2 cellular contexts compared by ENCODE assay signal in genomic region chr15:67180514-67181191, GRCh38.
TF ChIP-seq lines count a peak whose summit lies in the region.

No MANE protein-coding gene starts in this region.

TF ChIP-seq in HCT116, 20 proteins besides CTCF, POLR2A, EP300 and RAD21:
- TF ChIP-seq POLR2AphosphoS5 (IDR thresholded peaks at IDR 0.05; ENCODE audit: low read depth, low read length) = no peak

TF ChIP-seq in HepG2, 621 proteins besides CTCF, POLR2A, EP300 and RAD21:
- TF ChIP-seq ZSCAN5A (CRISPR knock-in tag; IDR thresholded peaks at IDR 0.05; ENCODE audit: borderline replicate concordance) = no peak
- peak; percentile 1 for TF ChIP-seq AGO2 (optimal IDR thresholded peaks at IDR 0.05; ENCODE audit: low read depth, low read length)
- TF ChIP-seq ZBTB7A (CRISPR knock-in tag; IDR thresholded peaks at IDR 0.05) = no peak
